ENCODE assay signal across 26 cellular contexts in the genomic region with DNA sequence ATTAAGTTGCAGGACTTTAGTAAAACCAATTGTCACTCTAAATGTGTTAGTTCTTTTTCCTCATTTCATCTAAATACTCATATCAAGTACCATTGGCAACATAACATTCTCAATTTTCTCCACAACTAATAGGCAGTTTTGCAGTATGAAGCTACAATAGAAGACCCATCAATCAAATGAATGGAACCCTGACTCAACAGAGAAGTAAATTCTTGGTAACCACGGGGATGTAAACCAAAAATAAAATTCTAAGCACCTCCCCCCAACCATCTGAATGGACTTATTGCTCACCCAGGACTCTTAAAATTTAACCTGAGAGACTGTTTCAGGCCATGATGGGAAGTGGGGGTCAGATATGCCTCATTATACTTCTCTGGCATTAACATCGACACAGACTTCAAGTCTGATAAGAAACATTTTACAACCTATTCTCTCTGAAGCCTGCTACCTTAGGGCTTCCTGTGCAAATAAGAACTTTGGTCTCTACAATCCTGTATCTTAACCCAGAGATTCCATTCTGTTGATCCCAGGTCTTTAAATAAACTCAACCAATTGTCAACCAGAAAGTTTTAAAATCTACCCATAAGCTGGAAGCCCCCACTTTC.
DNase-seq lines count a peak whose midpoint lies in the region; ATAC-seq and TF ChIP-seq lines count a peak whose summit lies in the region.
"Had no signal": no experiment of that assay in that cellular context is flagged by ENCODE, and none has a peak within 500 bp of the region (broad histone marks: within the 10 kb centered on the region; RNA-seq: fewer than 3 reads in every experiment).

No MANE protein-coding gene starts in this region.

- peaks cover 33% of the 10 kb centered on the region for H3K4me1 ChIP-seq in Caco-2
- peaks cover 8% of the 10 kb centered on the region; the same call in 1 of the 2 replicates for H3K4me1 ChIP-seq in HUES48 (ENCODE audit: control insufficient read depth, insufficient read depth, low read length)
- no peaks in the 10 kb centered on the region for H3K4me1 ChIP-seq in mesenchymal stem cell (ENCODE audit: control insufficient read depth, insufficient read depth, low read depth, low read length)
- H3K4me1 ChIP-seq in lower lobe of right lung, result no peaks in the 10 kb centered on the region
- H3K4me1 ChIP-seq: body of pancreas, right atrium auricular region, suprapubic skin, uterus had no signal

- H2BK5ac ChIP-seq in mesenchymal stem cell (ENCODE audit: low read depth, low read length, poor library complexity, severe bottlenecking), result no peak overlapping the region

- BruUV-seq in Caco-2 (replicated peaks; lab: Mats Ljungman, UMichigan) (no TSS peak), Calu3 (replicated peaks; lab: Mats Ljungman, UMichigan) (no TSS peak)

- H3K4ac ChIP-seq in mesenchymal stem cell (ENCODE audit: low read depth in 1 of 2, low read length in 2 of 2), result no peak overlapping the region

- TF ChIP-seq CTCF in Caco-2 (IDR thresholded peaks at IDR 0.05; ENCODE audit: insufficient read depth in 1 of 2, low read depth in 1 of 2, low read length in 1 of 2, severe bottlenecking in 1 of 2, unreplicated experiment in 1 of 2) (no peak), astrocyte of the spinal cord (IDR thresholded peaks at IDR 0.05; ENCODE audit: low read depth, low read length) (no peak), lower lobe of right lung (IDR thresholded peaks at IDR 0.05) (no peak), GM13977 (IDR thresholded peaks at IDR 0.05; ENCODE audit: extremely low read depth, insufficient read depth, missing control alignments) (no peak), Calu3 (IDR thresholded peaks at IDR 0.05; ENCODE audit: unreplicated experiment) (no peak)

- no peak overlapping the region for H2BK15ac ChIP-seq in mesenchymal stem cell (ENCODE audit: low read depth, poor library complexity, severe bottlenecking)

- H3K9me3 ChIP-seq in Caco-2 (no peaks in the 10 kb centered on the region), HUES48 (ENCODE audit: control insufficient read depth, insufficient read depth, low read length) (no peaks in the 10 kb centered on the region), mesenchymal stem cell (ENCODE audit: control insufficient read depth, low read length) (no peaks in the 10 kb centered on the region), lower lobe of right lung (no peaks in the 10 kb centered on the region)
- H3K9me3 ChIP-seq: body of pancreas, right atrium auricular region, suprapubic skin, uterus had no signal

- H3K27me3 Mint-ChIP-seq in Caco-2 (ENCODE audit: insufficient read depth, unreplicated experiment) (no peaks in the 10 kb centered on the region), Calu3 (ENCODE audit: unreplicated experiment) (no peaks in the 10 kb centered on the region)

- H2BK120ac ChIP-seq in mesenchymal stem cell (ENCODE audit: low read depth, low read length), result no peak overlapping the region

- no peak overlapping the region for H4K8ac ChIP-seq in mesenchymal stem cell (ENCODE audit: low read length)

- H3K9me3 Mint-ChIP-seq in Caco-2 (ENCODE audit: unreplicated experiment) (peaks cover 9% of the 10 kb centered on the region), Calu3 (ENCODE audit: low read depth, unreplicated experiment) (no peaks in the 10 kb centered on the region)
- H3K9me3 Mint-ChIP-seq: endodermal cell had no signal

- WGBS in mesenchymal stem cell, result 35% methylated on average over 2 of the region's 2 CpGs

- H3K9ac ChIP-seq in HUES48 (ENCODE audit: low read depth, low read length), result no peak overlapping the region
- no peak overlapping the region for H3K9ac ChIP-seq in mesenchymal stem cell (ENCODE audit: low read length)

- no peak overlapping the region for H4K91ac ChIP-seq in mesenchymal stem cell (ENCODE audit: low read length)

- no peak overlapping the region for H2AK5ac ChIP-seq in mesenchymal stem cell (ENCODE audit: low read length, severe bottlenecking)

- H2BK12ac ChIP-seq in mesenchymal stem cell (ENCODE audit: low read length in 2 of 2), result no peak overlapping the region

- H3K4me3 ChIP-seq in Caco-2 (ENCODE audit: low read depth, low read length) (no peak overlapping the region), HUES48 (ENCODE audit: low read depth, low read length) (no peak overlapping the region), astrocyte of the spinal cord (ENCODE audit: low read depth, low read length) (no peak overlapping the region), mesenchymal stem cell (ENCODE audit: insufficient read depth in 1 of 2, low read depth in 1 of 2, low read length in 2 of 2) (no peak overlapping the region), lower lobe of right lung (no peak overlapping the region)
- H3K4me3 ChIP-seq: body of pancreas, lung, right atrium auricular region, suprapubic skin, uterus had no signal

- DNase-seq in Caco-2 (peak; percentile 67 to 70), astrocyte of the spinal cord (ENCODE audit: low read depth, low spot score) (peak; percentile 15), mesenchymal stem cell (peak; percentile 7), lower lobe of right lung (no peak), GM13977 (ENCODE audit: low spot score) (no peak), Calu3 (no peak)
- DNase-seq: activated CD4-positive, CD25-positive, alpha-beta regulatory T cell treated with anti-CD3 and anti-CD28 coated beads, Interleukin-2, amount 50 U/mL, for 72 hours; activated CD8-positive, alpha-beta memory T cell treated with anti-CD3 and anti-CD28 coated beads for 24 hours; activated T-cell treated with anti-CD3 and anti-CD28 coated beads, Interleukin-2, amount 50 U/mL, for 48 hours; body of pancreas; endodermal cell; GDM1; glutamatergic neuron; NCI-H1436; NCI-H2171; NCI-H69; occipital lobe; SHP77; uterus had no signal

- no peak overlapping the region for H3K23ac ChIP-seq in mesenchymal stem cell (ENCODE audit: low read length in 2 of 2)

- H3K36me3 ChIP-seq in Caco-2 (ENCODE audit: control insufficient read depth, insufficient read depth, low read length) (no peaks in the 10 kb centered on the region), HUES48 (ENCODE audit: control insufficient read depth, insufficient read depth, low read length) (no peaks in the 10 kb centered on the region), mesenchymal stem cell (ENCODE audit: control insufficient read depth in 1 of 2, insufficient read depth in 2 of 2, low read depth in 1 of 2, low read length in 2 of 2) (no peaks in the 10 kb centered on the region), lower lobe of right lung (no peaks in the 10 kb centered on the region)
- H3K36me3 ChIP-seq: right atrium auricular region, suprapubic skin, uterus had no signal

- H3K27ac ChIP-seq in HUES48 (ENCODE audit: low read depth, low read length) (peak overlapping the region; percentile 24), mesenchymal stem cell (ENCODE audit: low read length, poor library complexity, severe bottlenecking) (no peak overlapping the region), lower lobe of right lung (no peak overlapping the region)
- H3K27ac ChIP-seq: body of pancreas, C4-2B, right atrium auricular region, suprapubic skin, uterus had no signal

- peaks cover 33% of the 10 kb centered on the region for H3K4me1 Mint-ChIP-seq in Caco-2 (ENCODE audit: low read depth, unreplicated experiment)
- no peaks in the 10 kb centered on the region for H3K4me1 Mint-ChIP-seq in Calu3 (ENCODE audit: low read depth, unreplicated experiment)

- in situ Hi-C loops in astrocyte of the spinal cord (cut with HindIII; ENCODE audit: low sequenced_read_pairs), result no loop called here
- in situ Hi-C loops in GM13977 (cut with MboI; ENCODE audit: low pct_unique_long_range_greater_than_20kb, low sequenced_read_pairs, unreplicated experiment), result no loop called here

- H3K27ac Mint-ChIP-seq in Caco-2 (ENCODE audit: unreplicated experiment) (peak overlapping the region; percentile 40), Calu3 (ENCODE audit: unreplicated experiment) (no peak overlapping the region)
- H3K27ac Mint-ChIP-seq: activated naive CD4-positive, alpha-beta T cell treated with anti-CD3 and anti-CD28 coated beads, Interleukin-2, amount 50 U/mL, for 72 hours; endodermal cell had no signal

- CTCF ChIA-PET in Caco-2 (lab: Charles Lee), result no interaction called here
- CTCF ChIA-PET in Calu3 (lab: Charles Lee), result no interaction called here

- no peak overlapping the region for H3K18ac ChIP-seq in mesenchymal stem cell (ENCODE audit: low read depth in 1 of 2, low read length in 2 of 2)

- intact Hi-C loops in Caco-2 (cut with micrococcal nuclease; ENCODE audit: unreplicated experiment), result loop anchor here (1.0 to 5.0 kb wide), 2 partner anchors 12 to 167 kb away; no protein-coding TSS in a partner anchor
- intact Hi-C loops in lower lobe of right lung (cut with DNase I), result no loop called here
- intact Hi-C loops in Calu3 (cut with micrococcal nuclease; ENCODE audit: unreplicated experiment), result no loop called here

- H3K27me3 ChIP-seq in Caco-2 (replicated peaks; ENCODE audit: control insufficient read depth, insufficient read depth, low read length) (no peaks in the 10 kb centered on the region), HUES48 (ENCODE audit: control insufficient read depth, insufficient read depth, low read length) (no peaks in the 10 kb centered on the region), mesenchymal stem cell (ENCODE audit: control insufficient read depth in 1 of 2, insufficient read depth in 1 of 2, low read length in 2 of 2) (no peaks in the 10 kb centered on the region), lower lobe of right lung (ENCODE audit: low read depth) (no peaks in the 10 kb centered on the region)
- H3K27me3 ChIP-seq: body of pancreas, right atrium auricular region, suprapubic skin had no signal

- no peaks in the 10 kb centered on the region for H3K79me1 ChIP-seq in mesenchymal stem cell (replicated peaks; ENCODE audit: low read length, poor library complexity, severe bottlenecking)

- H3K36me3 Mint-ChIP-seq in Caco-2 (ENCODE audit: insufficient read depth, unreplicated experiment), result no peaks in the 10 kb centered on the region
- no peaks in the 10 kb centered on the region for H3K36me3 Mint-ChIP-seq in Calu3 (ENCODE audit: insufficient read depth, unreplicated experiment)

- ATAC-seq in lower lobe of right lung, result no peak
- ATAC-seq in GM19023 (IDR thresholded peaks at IDR 0.05; ENCODE audit: unreplicated experiment), result no peak
- ATAC-seq: activated naive CD4-positive, alpha-beta T cell treated with anti-CD3 and anti-CD28 coated beads, Interleukin-2, amount 50 U/mL, for 72 hours; body of pancreas had no signal

- H3K4me2 ChIP-seq in mesenchymal stem cell (ENCODE audit: low read length, poor library complexity, severe bottlenecking), result no peak overlapping the region

- no peak overlapping the region for H3K14ac ChIP-seq in mesenchymal stem cell (ENCODE audit: low read length in 2 of 2)

- peak overlapping the region; percentile 52 for H3K4me3 Mint-ChIP-seq in Caco-2 (ENCODE audit: unreplicated experiment)
- H3K4me3 Mint-ChIP-seq in Calu3 (ENCODE audit: low read depth, unreplicated experiment), result no peak overlapping the region
- H3K4me3 Mint-ChIP-seq: endodermal cell had no signal

- POLR2A ChIA-PET in Caco-2 (lab: Charles Lee), result no interaction called here

- H2AFZ ChIP-seq in mesenchymal stem cell (ENCODE audit: low read depth, low read length), result no peak overlapping the region

Comparison
In these comparisons a context has a peak if more than half of its experiments do, and no peak if none do; other contexts are left out.
1. DNase-seq: peak in Caco-2 (2 of 2), astrocyte of the spinal cord (single experiment) and mesenchymal stem cell (single experiment); none in lower lobe of right lung (single experiment), GM13977 (single experiment) and Calu3 (single experiment).